Comparison of ENCODE assay signal across 19 cellular contexts in the genomic region with DNA sequence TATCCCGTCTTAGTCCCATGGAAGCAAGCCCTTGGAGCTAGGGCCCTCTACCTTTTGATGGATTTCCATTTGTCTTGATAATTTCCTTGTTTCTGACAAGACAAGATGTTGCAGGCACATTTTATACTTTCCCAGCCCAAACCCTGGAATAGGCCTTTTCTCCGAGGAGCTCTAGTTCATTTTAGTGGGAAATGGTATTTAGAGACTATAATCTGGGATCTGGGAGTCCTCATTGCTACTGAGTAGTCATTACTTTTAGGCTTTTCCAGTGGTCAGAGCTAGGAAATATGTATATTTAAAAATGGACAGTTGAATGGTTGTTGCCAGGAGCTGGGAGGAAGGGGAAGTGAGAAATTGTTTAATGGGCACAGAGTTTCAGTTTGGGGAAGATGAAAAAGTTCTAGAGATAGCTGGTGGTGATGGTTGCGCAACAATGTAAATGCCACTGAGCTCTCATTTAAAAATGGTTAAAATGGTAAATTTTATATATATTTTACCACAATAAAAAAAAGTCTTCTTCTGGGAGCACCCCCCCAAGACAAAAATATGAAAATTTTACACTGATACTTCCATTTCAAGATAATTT. TPM values are rescaled to one million over a fixed set of nuclear protein-coding genes. Genes with fewer than 3 reads are reported as not detected.
A peak's percentile ranks its signal among the peaks of the same experiment; 100 is the strongest.
DNase-seq lines count a peak whose midpoint lies in the region; ATAC-seq, FAIRE-seq and TF ChIP-seq lines count a peak whose summit lies in the region.
"Had no signal": no experiment of that assay in that cellular context is flagged by ENCODE, and none has a peak within 500 bp of the region (broad histone marks: within the 10 kb centered on the region; RNA-seq: fewer than 3 reads in every experiment).

No MANE protein-coding gene starts in this region.

- 0 out of 3 replicates have a peak, but pooled peaks cover 3% of the 10 kb centered on the region for H3K79me2 ChIP-seq in K562 (ENCODE audit: control insufficient read depth, insufficient read depth, low read length)

- POLR2A ChIA-PET in K562 (lab: Yijun Ruan, JAX): interaction anchor here (0.8 to 2.7 kb wide), 11 partner anchors 10 to 204 kb away, joined by 3 to 17 read pairs (median 3); partner anchors contain the start of genes EPM2AIP1, LRRFIP2 and MLH1

- H4K20me1 ChIP-seq in K562 (replicated peaks; ENCODE audit: control insufficient read depth, insufficient read depth, low read length): no peaks in the 10 kb centered on the region

- TF ChIP-seq EP300 in K562 (IDR thresholded peaks at IDR 0.05; ENCODE audit: low read length): no peak

- ATAC-seq in GM19463 (IDR thresholded peaks at IDR 0.05; ENCODE audit: unreplicated experiment) (peak; percentile 83), K562 (no peak), left lung (no peak), left lobe of liver (no peak)
- ATAC-seq: GM23338; naive thymus-derived CD4-positive, alpha-beta T cell had no signal

- no peak for TF ChIP-seq CTCF in GM12865 (IDR thresholded peaks at IDR 0.05; ENCODE audit: insufficient read depth, low read depth, low read length, missing control alignments)
- no peak for TF ChIP-seq CTCF in K562 (IDR thresholded peaks at IDR 0.05 in 2 of 3, conservative IDR thresholded peaks at IDR 0.05 in 1 of 3; ENCODE audit: insufficient read depth in 2 of 3, low read depth in 1 of 3, low read length in 3 of 3)
- no peak for TF ChIP-seq CTCF in left lung (IDR thresholded peaks at IDR 0.05)

- TF ChIP-seq RAD21 in K562 (CRISPR knock-in tag; conservative IDR thresholded peaks at IDR 0.05 in 1 of 2, IDR thresholded peaks at IDR 0.05 in 1 of 2): no peak

- H3K9me3 ChIP-seq in K562 (replicated peaks; ENCODE audit: control insufficient read depth, insufficient read depth, low read depth, low read length) (no peaks in the 10 kb centered on the region), left lung (no peaks in the 10 kb centered on the region)

- H3K36me3 ChIP-seq in K562 (ENCODE audit: control insufficient read depth, insufficient read depth, low read length): peaks cover 93% of the 10 kb centered on the region
- peaks cover 0 to 88% of the 10 kb centered on the region in 2 donors for H3K36me3 ChIP-seq in left lung

- no peaks in the 10 kb centered on the region for H3K27me3 ChIP-seq in K562 (ENCODE audit: control insufficient read depth in 2 of 2, insufficient read depth in 2 of 2, low read length in 2 of 2)
- H3K27me3 ChIP-seq in left lung: no peaks in the 10 kb centered on the region
- H3K27me3 ChIP-seq: brain microvascular endothelial cell had no signal

- H3K27ac ChIP-seq in K562 (ENCODE audit: extremely low read depth, low read depth, low read length) (no peak overlapping the region), left lung (peak overlapping the region in 1 of 2 donors; percentile 65)
- H3K27ac ChIP-seq: brain microvascular endothelial cell had no signal

- H3K9ac ChIP-seq in K562 (ENCODE audit: insufficient read depth in 1 of 2, low read depth in 2 of 2, low read length in 2 of 2): no peak overlapping the region

- H3K9me1 ChIP-seq in K562 (ENCODE audit: control insufficient read depth, insufficient read depth, low read length): no peaks in the 10 kb centered on the region

- WGBS in K562 (ENCODE audit: insufficient coverage, low coverage, missing lambda C conversion rate): 88% methylated on average over 3 of the region's 3 CpGs

- CTCF ChIA-PET in K562 (lab: Yijun Ruan, JAX; ENCODE audit: low intra/inter-chr PET ratio): interaction anchor here (0.7 kb wide), 1 partner anchor 188 kb away, joined by 5 read pairs; no protein-coding TSS in a partner anchor

- H3K4me3 ChIP-seq in GM12865 (ENCODE audit: low read depth, low read length) (no peak overlapping the region), K562 (no peak overlapping the region), left lung (no peak overlapping the region)
- H3K4me3 ChIP-seq: GM23338 had no signal

- no peak overlapping the region for H3K4me2 ChIP-seq in K562 (ENCODE audit: insufficient read depth, low read length)
- H3K4me2 ChIP-seq: GM23338 had no signal

- BruUV-seq in K562 (replicated peaks; lab: Mats Ljungman, UMichigan): no TSS peak

- no peak for FAIRE-seq in K562 (lab: Jason Lieb, UNC)

- peaks cover 4 to 8% of the 10 kb centered on the region in 2 experiments; a peak in 3 of 5 replicates for H3K4me1 ChIP-seq in K562 (replicated peaks in 1 of 2; ENCODE audit: control insufficient read depth in 2 of 2, insufficient read depth in 2 of 2, low read length in 2 of 2)
- peaks cover 2 to 11% of the 10 kb centered on the region in 2 donors for H3K4me1 ChIP-seq in left lung

- in situ Hi-C loops in K562 (cut with MboI): no loop called here

- DNase-seq in GM12865 (ENCODE audit: low read depth) (peak; percentile 20), MV-4-11 (lab: John Stamatoyannopoulos, UW) (peak; percentile 95), K562 (ENCODE audit: extremely low read depth in 1 of 4, low spot score in 3 of 4) (no peak), left lung (no peak), NCI-H1417 (lab: John Stamatoyannopoulos, UW) (no peak), left lobe of liver (ENCODE audit: low spot score) (no peak), D341Med (ENCODE audit: low spot score) (no peak)
- DNase-seq: activated CD4-positive, alpha-beta T cell treated with anti-CD3 and anti-CD28 coated beads, Interleukin-2, amount 50 U/mL, for 1 hour; activated gamma-delta T cell; brain microvascular endothelial cell; CD4-positive, alpha-beta T cell; endodermal cell; kidney glomerular epithelial cell; NCI-H2029; NCI-H774; stimulated activated CD4-positive, alpha-beta T cell treated with anti-CD3 and anti-CD28 coated beads, Interleukin-4, amount 100 ng/mL, for 24 hours had no signal

- intact Hi-C loops in K562 (cut with micrococcal nuclease): loop anchor here (1.0 kb wide), 2 partner anchors 188 to 231 kb away; no protein-coding TSS in a partner anchor
- intact Hi-C loops in left lung (cut with DNase I): loop anchor here in 1 of 2 donors (5.0 kb wide), 1 partner anchor 182 kb away; no protein-coding TSS in a partner anchor

- TF ChIP-seq POLR2A in K562 (conservative IDR thresholded peaks at IDR 0.05): no peak

- H2AFZ ChIP-seq in K562 (ENCODE audit: low read depth, low read length): no peak overlapping the region
- H2AFZ ChIP-seq: GM23338 had no signal

TF ChIP-seq in K562, 482 proteins besides CTCF, POLR2A, EP300 and RAD21 (continues in another document):
- TF ChIP-seq SPI1 (IDR thresholded peaks at IDR 0.05; ENCODE audit: borderline replicate concordance, low read depth, low read length): 0 out of 2 replicates have a peak, but pooled peaks have one; percentile 2
- TF ChIP-seq NR1H2 (CRISPR knock-in tag; IDR thresholded peaks at IDR 0.05): no peak
- TF ChIP-seq CEBPG (CRISPR knock-in tag; IDR thresholded peaks at IDR 0.05): peak; percentile 70
- TF ChIP-seq CEBPG (tag; conservative IDR thresholded peaks at IDR 0.05 in 1 of 2, IDR thresholded peaks at IDR 0.05 in 1 of 2): peak; percentile 88 to 99
- no peak for TF ChIP-seq SIRT6 (IDR thresholded peaks at IDR 0.05; ENCODE audit: low read depth, low read length)
- no peak for TF ChIP-seq NUFIP1 (IDR thresholded peaks at IDR 0.05; ENCODE audit: partially characterized antibody)
- peak; percentile 98 for TF ChIP-seq CEBPB (tag; IDR thresholded peaks at IDR 0.05)
- TF ChIP-seq MAFG (tag; conservative IDR thresholded peaks at IDR 0.05): no peak

RNA-seq across cellular contexts. Expression of gene MLH1, which starts 31.6 kb away (rescaled TPM):
- 83.9 and 136 TPM in 2 replicates for total RNA-seq in K562 (2011; cell fraction: chromatin; rRNA removed; ENCODE audit: low replicate concordance)
- total RNA-seq in K562 (2011; cell fraction: nucleolus; rRNA removed): 66.8 and 72.0 TPM in 2 replicates
- total RNA-seq in K562 (2011; cell fraction: nucleoplasm; rRNA removed): 70.8 and 71.4 TPM in 2 replicates
- total RNA-seq in K562 (2014; rRNA removed) (106 and 123 TPM in 2 replicates), K562 (2014; rRNA removed; fragmentation: Illumina TruSeq; extraction: Trizol) (116 and 132 TPM in 2 replicates), K562 (2015; rRNA removed; fragmentation: Illumina TruSeq; extraction: Trizol) (117 TPM in 2 replicates), K562 (2021) (76.0 and 76.4 TPM in 2 replicates), left lung (10 to 100 TPM; 26.1 to 38.1 TPM), left lobe of liver (13.9 TPM)
- polyA plus RNA-seq in K562 (2011; rRNA removed) (103 and 144 TPM in 2 replicates), K562 (2014; fragmentation: Illumina TruSeq; extraction: Trizol) (122 and 155 TPM in 2 replicates), K562 (2014; fragmentation: Nextera tagmentation; extraction: Ambion mirVana) (100 to 1,000 TPM in 1 of 2 experiments, 10 to 100 TPM in 1; 81.6 to 134 TPM), K562 (2014; rRNA removed) (82.1 and 113 TPM in 2 replicates)
- polyA plus RNA-seq in K562 (2011; cell fraction: cytosol; rRNA removed): 69.9 and 93.3 TPM in 2 replicates
- 67.3 and 75.6 TPM in 2 replicates for polyA plus RNA-seq in K562 (2011; cell fraction: nucleus; rRNA removed)
- polyA plus RNA-seq in K562 (2012): 77.3 and 88.6 TPM in 2 replicates
- polyA minus RNA-seq in K562 (2011; rRNA and poly(A)+ RNA removed): 129 and 140 TPM in 2 replicates
- 39.0 and 63.0 TPM in 2 replicates for polyA minus RNA-seq in K562 (2011; cell fraction: cytosol; rRNA and poly(A)+ RNA removed)
- polyA minus RNA-seq in K562 (2011; cell fraction: nucleus; rRNA and poly(A)+ RNA removed): 68.0 and 99.2 TPM in 2 replicates

RNA-seq across cellular contexts. Expression of gene EPM2AIP1, which starts 32.0 kb away (rescaled TPM):
- total RNA-seq in K562 (2011; cell fraction: chromatin; rRNA removed; ENCODE audit: low replicate concordance): 36.0 and 108 TPM in 2 replicates
- 30.2 and 35.8 TPM in 2 replicates for total RNA-seq in K562 (2011; cell fraction: nucleolus; rRNA removed)
- 78.0 and 139 TPM in 2 replicates for total RNA-seq in K562 (2011; cell fraction: nucleoplasm; rRNA removed)
- total RNA-seq in K562 (2014; rRNA removed) (14.6 and 16.3 TPM in 2 replicates), K562 (2014; rRNA removed; fragmentation: Illumina TruSeq; extraction: Trizol) (29.0 and 29.5 TPM in 2 replicates), K562 (2015; rRNA removed; fragmentation: Illumina TruSeq; extraction: Trizol) (30.7 and 38.3 TPM in 2 replicates), K562 (2021) (19.3 and 22.6 TPM in 2 replicates), left lung (10 to 100 TPM; 16.5 to 17.4 TPM), left lobe of liver (7.4 TPM)
- polyA plus RNA-seq in K562 (2011; rRNA removed) (44.8 and 47.2 TPM in 2 replicates), K562 (2014; fragmentation: Illumina TruSeq; extraction: Trizol) (20.9 and 25.2 TPM in 2 replicates), K562 (2014; fragmentation: Nextera tagmentation; extraction: Ambion mirVana) (1 to 10 TPM; 6.7 to 9.2 TPM), K562 (2014; rRNA removed) (21.7 and 29.1 TPM in 2 replicates)
- polyA plus RNA-seq in K562 (2011; cell fraction: cytosol; rRNA removed): 9.6 and 28.4 TPM in 2 replicates
- polyA plus RNA-seq in K562 (2011; cell fraction: nucleus; rRNA removed): 82.8 and 119 TPM in 2 replicates
- 16.8 and 23.8 TPM in 2 replicates for polyA plus RNA-seq in K562 (2012)
- polyA minus RNA-seq in K562 (2011; rRNA and poly(A)+ RNA removed): 58.8 and 67.3 TPM in 2 replicates
- polyA minus RNA-seq in K562 (2011; cell fraction: cytosol; rRNA and poly(A)+ RNA removed): 13.6 and 14.8 TPM in 2 replicates
- 86.4 and 147 TPM in 2 replicates for polyA minus RNA-seq in K562 (2011; cell fraction: nucleus; rRNA and poly(A)+ RNA removed)

Comparison
In these comparisons a context has a peak if more than half of its experiments do, and no peak if none do; other contexts are left out.
1. DNase-seq: peak in GM12865 (single experiment) and MV-4-11 (single experiment); none in K562 (0 of 4), left lung (0 of 2), NCI-H1417 (0 of 3), left lobe of liver (single experiment) and D341Med (single experiment).